20 cellular contexts compared by ENCODE assay signal in the genomic region with DNA sequence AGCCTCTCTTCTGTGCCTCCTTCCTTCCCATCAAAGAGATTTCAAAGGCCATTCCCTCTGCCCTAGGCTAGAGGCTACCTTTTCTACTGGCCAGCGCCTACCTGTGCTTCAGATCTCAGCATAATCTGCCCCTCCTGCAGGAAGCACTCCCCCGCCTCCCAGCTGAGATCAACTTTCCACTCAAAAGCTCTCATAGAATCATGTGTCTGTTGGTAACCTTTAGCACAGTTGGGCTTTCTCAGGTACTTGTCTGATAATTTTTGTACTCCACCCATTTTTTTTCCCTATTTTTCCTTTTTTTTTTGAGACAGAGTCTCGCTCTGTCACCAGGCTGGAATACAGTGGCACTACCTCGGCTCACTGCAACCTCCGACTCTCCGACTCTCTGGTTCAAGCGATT.
"Had no signal": no experiment of that assay in that cellular context is flagged by ENCODE, and none has a peak within 500 bp of the region (broad histone marks: within the 10 kb centered on the region; RNA-seq: fewer than 3 reads in every experiment).

No MANE protein-coding gene starts in this region.

- H3K27ac ChIP-seq: brain microvascular endothelial cell, right atrium auricular region, suprapubic skin had no signal

- H3K36me3 Mint-ChIP-seq: activated naive CD8-positive, alpha-beta T cell treated with anti-CD3 and anti-CD28 coated beads, Interleukin-2, amount 10 ng/mL, durations not matched to agents 7 days and 5 days had no signal

- H3K4me3 Mint-ChIP-seq: activated CD4-positive, alpha-beta T cell treated with anti-CD3 and anti-CD28 coated beads, Interleukin-2, amount 10 ng/mL, durations not matched to agents 7 days and 5 days; activated naive CD8-positive, alpha-beta T cell treated with anti-CD3 and anti-CD28 coated beads, Interleukin-2, amount 10 ng/mL, durations not matched to agents 7 days and 5 days; nephron had no signal

- DNase-seq: activated CD4-positive, alpha-beta T cell treated with anti-CD3 and anti-CD28 coated beads, Interleukin-2, amount 10 ng/mL, durations not matched to agents 7 days and 5 days; activated CD4-positive, CD25-positive, alpha-beta regulatory T cell; activated CD8-positive, alpha-beta memory T cell treated with anti-CD3 and anti-CD28 coated beads for 24 hours; activated naive CD8-positive, alpha-beta T cell treated with anti-CD3 and anti-CD28 coated beads, Interleukin-2, amount 10 ng/mL, durations not matched to agents 7 days and 5 days; anterior cingulate cortex; brain microvascular endothelial cell; cerebellar nuclear complex; effector memory CD4-positive, alpha-beta T cell; kidney; left ventricle myocardium superior; mesendoderm; occipital lobe; stimulated activated CD4-positive, alpha-beta T cell treated with anti-CD3 and anti-CD28 coated beads, Interleukin-15, amount 100 ng/mL, for 24 hours; stimulated activated CD4-positive, alpha-beta T cell treated with anti-CD3 and anti-CD28 coated beads, Interleukin-4, amount 100 ng/mL, for 24 hours; stimulated activated CD8-positive, alpha-beta memory T cell treated with anti-CD3 and anti-CD28 coated beads, Interleukin-4, amount 100 ng/mL, for 48 hours; stimulated activated naive CD4-positive, alpha-beta T cell treated with Interleukin-2 at 50 U/mL for 16 hours had no signal

- H3K27me3 Mint-ChIP-seq: activated CD4-positive, alpha-beta T cell treated with anti-CD3 and anti-CD28 coated beads, Interleukin-2, amount 10 ng/mL, durations not matched to agents 7 days and 5 days; activated naive CD8-positive, alpha-beta T cell treated with anti-CD3 and anti-CD28 coated beads, Interleukin-2, amount 10 ng/mL, durations not matched to agents 7 days and 5 days had no signal

- H3K36me3 ChIP-seq: brain microvascular endothelial cell, right atrium auricular region, suprapubic skin had no signal

- H3K27me3 ChIP-seq: brain microvascular endothelial cell, right atrium auricular region, suprapubic skin had no signal

- H3K9me3 ChIP-seq: right atrium auricular region, suprapubic skin had no signal

- H3K27ac Mint-ChIP-seq: activated CD4-positive, alpha-beta T cell treated with anti-CD3 and anti-CD28 coated beads, Interleukin-2, amount 10 ng/mL, durations not matched to agents 7 days and 5 days; activated naive CD8-positive, alpha-beta T cell treated with anti-CD3 and anti-CD28 coated beads, Interleukin-2, amount 10 ng/mL, durations not matched to agents 7 days and 5 days; nephron; progenitor cell of endocrine pancreas had no signal

- H3K4me1 ChIP-seq: right atrium auricular region, suprapubic skin had no signal

- H3K4me3 ChIP-seq: right atrium auricular region, suprapubic skin had no signal

- H3K9me3 Mint-ChIP-seq: activated CD4-positive, alpha-beta T cell treated with anti-CD3 and anti-CD28 coated beads, Interleukin-2, amount 10 ng/mL, durations not matched to agents 7 days and 5 days; activated naive CD8-positive, alpha-beta T cell treated with anti-CD3 and anti-CD28 coated beads, Interleukin-2, amount 10 ng/mL, durations not matched to agents 7 days and 5 days; nephron had no signal
